Comparison of ENCODE assay signal across 9 cellular contexts in genomic region chr19:10748195-10748923, GRCh38. TPM values are rescaled to one million over a fixed set of nuclear protein-coding genes. Genes with fewer than 3 reads are reported as not detected.
DNase-seq lines count a peak whose midpoint lies in the region; ATAC-seq, FAIRE-seq and TF ChIP-seq lines count a peak whose summit lies in the region.
"Had no signal": no experiment of that assay in that cellular context is flagged by ENCODE, and none has a peak within 500 bp of the region (broad histone marks: within the 10 kb centered on the region; RNA-seq: fewer than 3 reads in every experiment).

No MANE protein-coding gene starts in this region.

- H3K9me3 ChIP-seq in A549, result no peaks in the 10 kb centered on the region
- no peaks in the 10 kb centered on the region for H3K9me3 ChIP-seq in HCT116 (ENCODE audit: control insufficient read depth in 1 of 2, insufficient read depth in 1 of 2, low read depth in 1 of 2, low read length in 2 of 2)
- H3K9me3 ChIP-seq in ectodermal cell (ENCODE audit: control insufficient read depth, low read length), result no peaks in the 10 kb centered on the region
- no peaks in the 10 kb centered on the region for H3K9me3 ChIP-seq in neutrophil

- peak; percentile 16 to 58 for ATAC-seq in A549
- peak; percentile 10 for ATAC-seq in HCT116
- no peak for ATAC-seq in HG03196 (IDR thresholded peaks at IDR 0.05; ENCODE audit: unreplicated experiment)

- TF ChIP-seq POLR2A in A549 (IDR thresholded peaks at IDR 0.05; ENCODE audit: low read length) (no peak), HCT116 (IDR thresholded peaks at IDR 0.05; ENCODE audit: borderline replicate concordance, extremely low read depth, insufficient read depth, insufficient read length) (no peak)

- intact Hi-C loops in HCT116 (cut with micrococcal nuclease), result no loop called here

- RAD21 ChIA-PET in HCT116 (lab: Charles Lee; ENCODE audit: low non-redundant PET in 1 of 2, low total read pairs in 2 of 2, uncharacterized antibody in 2 of 2, unreplicated experiment in 2 of 2), result no interaction called here

- H3K36me3 ChIP-seq in HCT116 (ENCODE audit: control insufficient read depth in 1 of 2, insufficient read depth in 2 of 2, low read length in 2 of 2), result no peaks in the 10 kb centered on the region
- no peaks in the 10 kb centered on the region for H3K36me3 ChIP-seq in ectodermal cell (ENCODE audit: control insufficient read depth, insufficient read depth, low read length)
- H3K36me3 ChIP-seq in neutrophil, result no peaks in the 10 kb centered on the region

- H3K27ac ChIP-seq in A549 (peak overlapping the region; percentile 78 to 91), HCT116 (ENCODE audit: low read depth, low read length) (peak overlapping the region; percentile 93), ectodermal cell (ENCODE audit: insufficient read depth, low read depth, low read length, poor library complexity, severe bottlenecking) (peak overlapping the region; percentile 36), neutrophil (peak overlapping the region; percentile 97)

- H3K27me3 ChIP-seq in HCT116 (ENCODE audit: insufficient read depth, low read length) (no peaks in the 10 kb centered on the region), ectodermal cell (ENCODE audit: control insufficient read depth, insufficient read depth, low read length, poor library complexity, severe bottlenecking) (no peaks in the 10 kb centered on the region), neutrophil (no peaks in the 10 kb centered on the region)

- H3K4me3 ChIP-seq in A549 (no peak overlapping the region), HCT116 (replicated peaks in 1 of 2; ENCODE audit: low read depth in 1 of 2, low read length in 2 of 2) (peak overlapping the region in 1 of 2 experiments; percentile 38; a peak in 2 of 4 replicates), ectodermal cell (ENCODE audit: insufficient read depth, low read depth, low read length) (no peak overlapping the region), neutrophil (ENCODE audit: low read depth in 1 of 2, low read length in 1 of 2) (peak overlapping the region in 1 of 2 experiments; percentile 24)

- H3K9me2 ChIP-seq in HCT116 (ENCODE audit: insufficient read depth), result no peaks in the 10 kb centered on the region

- no peak overlapping the region for H2AFZ ChIP-seq in HCT116 (ENCODE audit: low read depth, low read length, poor library complexity, severe bottlenecking)

- H3K79me2 ChIP-seq in HCT116 (ENCODE audit: insufficient read depth, low read length), result peaks cover 85% of the 10 kb centered on the region

- TF ChIP-seq CTCF in A549 (IDR thresholded peaks at IDR 0.05) (no peak), HCT116 (IDR thresholded peaks at IDR 0.05 in 2 of 3, conservative IDR thresholded peaks at IDR 0.05 in 1 of 3; ENCODE audit: borderline replicate concordance in 1 of 3, insufficient read depth in 1 of 3, low read depth in 2 of 3, low read length in 2 of 3) (no peak), neutrophil (IDR thresholded peaks at IDR 0.05) (no peak)

- H3K4me1 ChIP-seq in A549 (peaks cover 70% of the 10 kb centered on the region), HCT116 (ENCODE audit: control insufficient read depth in 1 of 2, insufficient read depth in 2 of 2, low read length in 2 of 2) (peaks cover 67 to 70% of the 10 kb centered on the region in 2 experiments), ectodermal cell (ENCODE audit: control insufficient read depth, insufficient read depth, low read length) (no peaks in the 10 kb centered on the region), neutrophil (ENCODE audit: control insufficient read depth in 1 of 2, insufficient read depth in 1 of 2, low read depth in 1 of 2, low read length in 1 of 2) (peaks cover 68 to 76% of the 10 kb centered on the region in 2 experiments)

- 82% methylated on average over 11 of the region's 20 CpGs for WGBS in A549 (ENCODE audit: missing lambda C conversion rate)
- WGBS in ectodermal cell, 2 experiments, result 93% methylated on average over 20 of the region's 20 CpGs

- FAIRE-seq in A549 (lab: Jason Lieb, UNC), result no peak

- POLR2A ChIA-PET in A549 (lab: Yijun Ruan, JAX) (no interaction called here), HCT116 (lab: Charles Lee) (no interaction called here)

- CTCF ChIA-PET in A549 (lab: Yijun Ruan, JAX), result no interaction called here
- CTCF ChIA-PET in HCT116 (lab: Charles Lee), result no interaction called here

- peak overlapping the region; percentile 50 for H3K9ac ChIP-seq in HCT116 (ENCODE audit: low read length)

- TF ChIP-seq RAD21 in A549 (conservative IDR thresholded peaks at IDR 0.05 in 1 of 2, IDR thresholded peaks at IDR 0.05 in 1 of 2) (no peak), HCT116 (IDR thresholded peaks at IDR 0.05; ENCODE audit: low read depth) (no peak)

- DNase-seq in A549 (ENCODE audit: low read depth in 1 of 2, low spot score in 1 of 2) (no peak), HCT116 (ENCODE audit: low read depth, low spot score) (no peak), NCI-H82 (lab: John Stamatoyannopoulos, UW) (no peak), DMS53 treated with DMSO at 0.1 percent for 48 hours (lab: John Stamatoyannopoulos, UW; ENCODE audit: unreplicated experiment) (no peak)
- no peak for DNase-seq in activated effector memory CD4-positive, alpha-beta T cell treated with anti-CD3 and anti-CD28 coated beads, Interleukin-2, amount 50 U/mL, for 16 hours
- DNase-seq: activated T-cell treated with anti-CD3 and anti-CD28 coated beads, Interleukin-2, amount 50 U/mL, for 72 hours had no signal

- H3K4me2 ChIP-seq in A549, result peak overlapping the region; percentile 68
- H3K4me2 ChIP-seq in HCT116 (ENCODE audit: low read length), result peak overlapping the region; percentile 85

- TF ChIP-seq EP300 in A549 (IDR thresholded peaks at IDR 0.05), result no peak

- BruUV-seq in HCT116 (replicated peaks; lab: Mats Ljungman, UMichigan), result no TSS peak

- H4K20me1 ChIP-seq in HCT116 (ENCODE audit: insufficient read depth), result peaks cover 8% of the 10 kb centered on the region; the same call in 1 of the 2 replicates

TF ChIP-seq in A549, 52 proteins besides CTCF, POLR2A, EP300 and RAD21 (continues in another document):
- TF ChIP-seq MAX (IDR thresholded peaks at IDR 0.05), result no peak

TF ChIP-seq in HCT116, 20 proteins besides CTCF, POLR2A, EP300 and RAD21:
- no peak for TF ChIP-seq CEBPB (IDR thresholded peaks at IDR 0.05; ENCODE audit: low read depth)
- TF ChIP-seq ATF3 (IDR thresholded peaks at IDR 0.05), result no peak
- TF ChIP-seq TCF7L2 (IDR thresholded peaks at IDR 0.05; ENCODE audit: borderline replicate concordance, extremely low read depth, insufficient read depth, insufficient read length), result no peak
- no peak for TF ChIP-seq POLR2AphosphoS5 (IDR thresholded peaks at IDR 0.05; ENCODE audit: low read depth, low read length)
- TF ChIP-seq SRF (IDR thresholded peaks at IDR 0.05; ENCODE audit: low read depth), result no peak
- TF ChIP-seq REST (IDR thresholded peaks at IDR 0.05; ENCODE audit: low read depth), result no peak
- no peak for TF ChIP-seq SIN3A (IDR thresholded peaks at IDR 0.05; ENCODE audit: low read depth)
- TF ChIP-seq ZNF274 (IDR thresholded peaks at IDR 0.05; ENCODE audit: low read depth, low read length), result no peak

RNA-seq across cellular contexts. Expression of gene DNM2, which starts 30.5 kb away (rescaled TPM):
- polyA plus RNA-seq in A549 (2011; rRNA removed), result 32.9 and 52.4 TPM in 2 replicates
- polyA plus RNA-seq in A549 (2012; cell fraction: cytosol; rRNA removed), result 32.5 and 44.3 TPM in 2 replicates
- polyA plus RNA-seq in A549 (2012; cell fraction: nucleus; rRNA removed), result 83.5 and 91.5 TPM in 2 replicates
- polyA plus RNA-seq in A549 (2017; fragmentation: RNase III; extraction: RNeasy Plus Mini Kit Qiagen cat#74134 plus additional on column Dnase treatment), result 55.8 to 58.5 TPM (median 57.3 TPM) in 3 replicates
- polyA minus RNA-seq in A549 (2011; rRNA and poly(A)+ RNA removed), result 128 and 145 TPM in 2 replicates
- 183 TPM for total RNA-seq in HCT116 (2021; ENCODE audit: unreplicated experiment)
- polyA plus RNA-seq in HCT116 (2012), result 163 and 167 TPM in 2 replicates
- polyA plus RNA-seq in ectodermal cell (2013, experiment 1 of 4), result 135 TPM
- polyA plus RNA-seq in ectodermal cell (2013, experiment 2 of 4), result 150 TPM
- 94.5 TPM for polyA plus RNA-seq in ectodermal cell (2013, experiment 3 of 4)
- polyA plus RNA-seq in ectodermal cell (2013, experiment 4 of 4), result 93.7 TPM

RNA-seq across cellular contexts. Expression of gene QTRT1, which starts 47.1 kb away (rescaled TPM):
- polyA plus RNA-seq in A549 (2011; rRNA removed), result 23.6 and 24.3 TPM in 2 replicates
- 77.6 and 81.1 TPM in 2 replicates for polyA plus RNA-seq in A549 (2012; cell fraction: cytosol; rRNA removed)
- 264 and 338 TPM in 2 replicates for polyA plus RNA-seq in A549 (2012; cell fraction: nucleus; rRNA removed)
- polyA plus RNA-seq in A549 (2017; fragmentation: RNase III; extraction: RNeasy Plus Mini Kit Qiagen cat#74134 plus additional on column Dnase treatment), result 42.2 to 47.6 TPM (median 42.5 TPM) in 3 replicates
- 7.8 and 16.5 TPM in 2 replicates for polyA minus RNA-seq in A549 (2011; rRNA and poly(A)+ RNA removed)
- total RNA-seq in HCT116 (2021; ENCODE audit: unreplicated experiment), result 54.6 TPM
- polyA plus RNA-seq in HCT116 (2012), result 57.8 and 69.3 TPM in 2 replicates
- polyA plus RNA-seq in ectodermal cell (2013, experiment 1 of 4), result 47.1 TPM
- 38.6 TPM for polyA plus RNA-seq in ectodermal cell (2013, experiment 2 of 4)
- polyA plus RNA-seq in ectodermal cell (2013, experiment 3 of 4), result 30.2 TPM
- 35.6 TPM for polyA plus RNA-seq in ectodermal cell (2013, experiment 4 of 4)

Comparison
In these comparisons a context has a peak if more than half of its experiments do, and no peak if none do; other contexts are left out.
1. H3K27ac ChIP-seq: peak in every context shown above with its lines; median percentile 97 in neutrophil; 93 in HCT116; 84 in A549; 36 in ectodermal cell.